ENCODE assay signal across 8 cellular contexts in the genomic region with DNA sequence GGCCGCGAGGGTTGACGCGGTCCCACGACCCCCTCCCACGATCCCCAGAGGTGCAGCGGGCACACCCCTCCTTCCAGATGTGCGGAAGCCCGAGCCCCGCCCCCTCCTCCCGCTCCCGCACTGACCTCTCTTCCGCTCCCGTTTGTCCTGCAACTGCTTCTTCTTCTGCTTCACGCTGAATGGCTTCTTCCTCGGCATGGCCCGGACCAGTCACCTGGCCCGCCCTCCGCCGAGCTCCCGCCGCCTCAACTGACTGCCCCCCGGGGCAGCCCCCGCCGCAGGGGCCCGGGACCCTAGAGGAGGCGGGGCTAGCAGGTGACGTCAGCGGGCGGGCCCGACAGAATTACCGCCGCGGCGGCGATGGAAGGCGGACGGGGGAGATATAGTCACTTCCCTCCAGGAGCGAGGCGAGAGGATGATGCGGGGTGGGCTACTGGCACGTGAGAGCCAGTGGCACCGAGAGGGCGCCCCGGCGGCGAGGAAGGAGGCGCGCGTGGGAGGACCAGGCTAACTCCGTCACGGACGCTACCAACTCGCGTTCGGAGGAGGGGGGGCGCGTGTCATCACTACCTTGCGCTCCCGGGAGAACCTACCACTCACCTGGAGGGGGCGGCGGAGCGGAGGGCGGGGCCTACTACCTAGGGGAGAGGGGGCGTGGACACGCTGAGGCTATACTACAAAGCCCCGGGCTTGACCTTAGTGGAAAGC. TPM values are rescaled to one million over a fixed set of nuclear protein-coding genes. Genes with fewer than 3 reads are reported as not detected.
DNase-seq lines count a peak whose midpoint lies in the region; ATAC-seq, FAIRE-seq and TF ChIP-seq lines count a peak whose summit lies in the region.

A gene with protein sequence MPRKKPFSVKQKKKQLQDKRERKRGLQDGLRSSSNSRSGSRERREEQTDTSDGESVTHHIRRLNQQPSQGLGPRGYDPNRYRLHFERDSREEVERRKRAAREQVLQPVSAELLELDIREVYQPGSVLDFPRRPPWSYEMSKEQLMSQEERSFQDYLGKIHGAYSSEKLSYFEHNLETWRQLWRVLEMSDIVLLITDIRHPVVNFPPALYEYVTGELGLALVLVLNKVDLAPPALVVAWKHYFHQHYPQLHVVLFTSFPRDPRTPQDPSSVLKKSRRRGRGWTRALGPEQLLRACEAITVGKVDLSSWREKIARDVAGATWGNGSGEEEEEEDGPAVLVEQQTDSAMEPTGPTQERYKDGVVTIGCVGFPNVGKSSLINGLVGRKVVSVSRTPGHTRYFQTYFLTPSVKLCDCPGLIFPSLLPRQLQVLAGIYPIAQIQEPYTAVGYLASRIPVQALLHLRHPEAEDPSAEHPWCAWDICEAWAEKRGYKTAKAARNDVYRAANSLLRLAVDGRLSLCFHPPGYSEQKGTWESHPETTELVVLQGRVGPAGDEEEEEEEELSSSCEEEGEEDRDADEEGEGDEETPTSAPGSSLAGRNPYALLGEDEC (minus strand): TSS at position 484 of the 708 bp plus-strand sequence. CDS start 286 bp downstream, at position 198.

- peaks cover 0 to 53% (median 32%) of the 10 kb centered on the region in 9 donors for H3K36me3 ChIP-seq in heart right ventricle
- H3K36me3 ChIP-seq in prostate gland, result no peaks in the 10 kb centered on the region
- H3K36me3 ChIP-seq in urinary bladder (ENCODE audit: insufficient read depth), result no peaks in the 10 kb centered on the region

- TF ChIP-seq POLR2A in GM12892 (IDR thresholded peaks at IDR 0.05; ENCODE audit: low read depth, low read length), result peak; percentile 45; the same call in 1 of the 2 replicates
- peak; percentile 59 for TF ChIP-seq POLR2A in prostate gland (IDR thresholded peaks at IDR 0.05)

- peak within 1 kb of the TSS; percentile 92 to 99 (median 96) for H3K27ac ChIP-seq in heart right ventricle
- peak within 1 kb of the TSS; percentile 97 to 99 for H3K27ac ChIP-seq in prostate gland
- peak within 1 kb of the TSS; percentile 94 for H3K27ac ChIP-seq in urinary bladder (ENCODE audit: low read depth)

- H3K4me3 ChIP-seq in heart right ventricle (peak within 1 kb of the TSS; percentile 65 to 99 (median 94)), prostate gland (peak within 1 kb of the TSS; percentile 87 to 94), urinary bladder (ENCODE audit: low read depth, low read length) (peak within 1 kb of the TSS; percentile 74)

- 0% methylated on average over 66 to 67 of the region's 67 CpGs for WGBS in heart right ventricle, 2 donors
- under 1% methylated on average over 65 of the region's 67 CpGs for WGBS in prostate gland
- WGBS in urinary bladder, result under 1% methylated on average over 67 of the region's 67 CpGs

- H3K4me1 ChIP-seq in heart right ventricle, result peaks cover 7 to 34% (median 29%) of the 10 kb centered on the region in 9 donors
- H3K4me1 ChIP-seq in prostate gland (replicated peaks), result no peaks in the 10 kb centered on the region
- H3K4me1 ChIP-seq in urinary bladder (ENCODE audit: insufficient read depth), result peaks cover 1% of the 10 kb centered on the region

- TF ChIP-seq CTCF in heart right ventricle (IDR thresholded peaks at IDR 0.05) (peak in 2 of 9 donors; percentile 8 to 16), prostate gland (IDR thresholded peaks at IDR 0.05) (peak in 2 of 4 experiments; percentile 28 to 64)

- ATAC-seq in HG02840 (IDR thresholded peaks at IDR 0.05; ENCODE audit: low FRiP score, unreplicated experiment) (peak; percentile 68), heart right ventricle (peak; percentile 78 to 91 (median 84))

- no peaks in the 10 kb centered on the region for H3K9me3 ChIP-seq in heart right ventricle
- no peaks in the 10 kb centered on the region for H3K9me3 ChIP-seq in prostate gland

- peak; percentile 91 for FAIRE-seq in GM12892 (lab: Jason Lieb, UNC)

- intact Hi-C loops in T-helper 1 cell treated with Interleukin-12 subunit alpha and Interleukin-12 subunit beta and Interleukin-4 antibody, amounts not matched to agents 30 ng/mL and 1 ng/mL, for 36 hours (cut with micrococcal nuclease), result loop anchor here (1.0 to 5.0 kb wide), 15 partner anchors 15 to 941 kb away; a partner anchor contains a TSS
- intact Hi-C loops in heart right ventricle (cut with DNase I) (loop anchor here in 4 of 10 donors (1.0 to 10.0 kb wide), 5 partner anchors 15 to 529 kb away; a partner anchor contains a TSS), prostate gland (cut with DNase I) (loop anchor here (5.0 kb wide), 1 partner anchor 166 kb away; a partner anchor contains a TSS)

- DNase-seq in GM12892 (ENCODE audit: insufficient read length) (peak; percentile 88), NCI-H146 (lab: John Stamatoyannopoulos, UW) (peak; percentile 95), amniotic epithelial cell (ENCODE audit: low read depth) (peak; percentile 88), heart right ventricle (peak; percentile 92 to 95), prostate gland (ENCODE audit: low spot score) (peak; percentile 96)

- H3K27me3 ChIP-seq in heart right ventricle (no peaks in the 10 kb centered on the region), prostate gland (replicated peaks; ENCODE audit: insufficient read depth) (no peaks in the 10 kb centered on the region)

RNA-seq across cellular contexts. Expression of the gene that starts here (rescaled TPM):
- 37.8 TPM for polyA plus RNA-seq in GM12892 (2012; ENCODE audit: missing spikeins)
- 49.4 and 49.7 TPM in 2 replicates for total RNA-seq in T-helper 1 cell treated with Interleukin-12 subunit alpha and Interleukin-12 subunit beta and Interleukin-4 antibody, amounts not matched to agents 30 ng/mL and 1 ng/mL, for 36 hours
- total RNA-seq in heart right ventricle (10 to 100 TPM; 17.3 to 34.1 (median 19.8) TPM), prostate gland (10 to 100 TPM; 38.3 to 56.4 TPM), urinary bladder (30.9 TPM)
- polyA plus RNA-seq in heart right ventricle (10 to 100 TPM; 20.3 to 29.9 TPM), urinary bladder (63.7 TPM)

Comparison
In these comparisons a context has a peak if more than half of its experiments do, and no peak if none do; other contexts are left out.
1. Peak in every context shown above with its lines: DNase-seq, ATAC-seq, H3K4me3 ChIP-seq and H3K27ac ChIP-seq.